Comparison of ENCODE assay signal across 20 cellular contexts in the genomic region with DNA sequence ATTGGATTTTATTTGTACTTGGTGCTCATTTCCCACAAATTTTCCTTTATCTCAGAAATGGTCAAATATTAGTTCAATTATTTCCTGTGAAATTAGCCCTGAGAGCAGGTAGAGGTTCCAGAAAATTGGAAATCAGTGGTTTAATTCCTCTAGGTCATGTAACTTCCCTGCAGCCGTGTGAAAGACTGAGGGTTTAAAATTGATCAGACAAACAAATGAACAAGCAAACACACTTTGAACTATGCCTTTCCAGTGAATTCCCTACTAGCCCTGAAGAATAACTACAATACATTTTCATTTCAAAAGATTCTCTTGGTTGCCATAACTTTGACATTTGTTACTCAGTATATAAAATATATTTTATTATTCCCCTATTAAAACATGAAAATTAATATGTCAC.
"Had no signal": no experiment of that assay in that cellular context is flagged by ENCODE, and none has a peak within 500 bp of the region (broad histone marks: within the 10 kb centered on the region; RNA-seq: fewer than 3 reads in every experiment).

No MANE protein-coding gene starts in this region.

- H3K27ac ChIP-seq: HL-60, SJSA1, SK-N-MC had no signal

- H3K9me3 ChIP-seq: MG63, SJSA1 had no signal

- H3K27me3 ChIP-seq: MG63, SJSA1 had no signal

- H3K36me3 ChIP-seq: MG63, SJSA1 had no signal

- H3K4me3 ChIP-seq: MG63, SJSA1, SK-N-MC had no signal

- DNase-seq: KBM-7, MG63, NCI-H1092 treated with DMSO at 0.1 percent for 48 hours, NCI-H1436, NCI-H187, NCI-H2029, NCI-H2081 treated with DMSO at 0.1 percent for 48 hours, NCI-H2171, NCI-H226, NCI-H446, NCI-H510A, NCI-H524 treated with DMSO at 0.1 percent for 48 hours, NCI-H69, NCI-H774, Right ventricle myocardium superior, RPMI8226, SIG-M5 had no signal

- H3K4me1 ChIP-seq: SJSA1 had no signal
